ENCODE assay signal across 15 cellular contexts in genomic region chr6:20572940-20573339, GRCh38. TPM values are rescaled to one million over a fixed set of nuclear protein-coding genes. Genes with fewer than 3 reads are reported as not detected.
DNase-seq lines count a peak whose midpoint lies in the region; ATAC-seq, FAIRE-seq and TF ChIP-seq lines count a peak whose summit lies in the region.
"Had no signal": no experiment of that assay in that cellular context is flagged by ENCODE, and none has a peak within 500 bp of the region (broad histone marks: within the 10 kb centered on the region; RNA-seq: fewer than 3 reads in every experiment).

No MANE protein-coding gene starts in this region.

- no peak overlapping the region for H2BK120ac ChIP-seq in H1 (replicated peaks; ENCODE audit: low read depth, low read length)

- no peak overlapping the region for H3K23ac ChIP-seq in H1 (ENCODE audit: insufficient read length)

- no peaks in the 10 kb centered on the region for H3K9me3 ChIP-seq in H1 (ENCODE audit: insufficient read depth in 2 of 2, low read depth in 1 of 2, low read length in 1 of 2)
- H3K9me3 ChIP-seq: heart right ventricle, tibial nerve had no signal

- H3K18ac ChIP-seq in H1 (ENCODE audit: extremely low read depth, low read length): no peak overlapping the region

- WGBS in H1 (ENCODE audit: extremely low coverage in 1 of 2, insufficient coverage in 1 of 2, insufficient read length in 1 of 2, insufficient replicate concordance in 2 of 2, low coverage in 1 of 2, low lambda C conversion rate in 2 of 2, missing lambda C conversion rate in 1 of 2), 2 experiments: 88% methylated on average over 1 of the region's 1 CpG; no CpG with 5 or more reads in 1 of the 2 experiments

- no peaks in the 10 kb centered on the region for H3K27me3 Mint-ChIP-seq in stimulated activated memory B cell treated with anti-CD40 and anti-IgM and Interleukin-4, amounts not matched to agents 10 μg/mL and 1 μg/mL and 100 μg/mL, for 72 hours
- H3K27me3 Mint-ChIP-seq: activated B cell treated with CpG ODN at 0.5 μM for 24 hours had no signal

- H2BK5ac ChIP-seq in H1 (ENCODE audit: low read depth, low read length): no peak overlapping the region

- no peaks in the 10 kb centered on the region for H3K23me2 ChIP-seq in H1 (ENCODE audit: low read depth, low read length)

- FAIRE-seq in H1 (lab: Jason Lieb, UNC): no peak

- H3K36me3 Mint-ChIP-seq in stimulated activated memory B cell treated with anti-CD40 and anti-IgM and Interleukin-4, amounts not matched to agents 10 μg/mL and 1 μg/mL and 100 μg/mL, for 72 hours: peaks cover 16% of the 10 kb centered on the region

- no peak for ATAC-seq in stimulated activated memory B cell treated with anti-CD40 and anti-IgM and Interleukin-4, amounts not matched to agents 10 μg/mL and 1 μg/mL and 100 μg/mL, for 72 hours

- no peak overlapping the region for H4K91ac ChIP-seq in H1 (replicated peaks; ENCODE audit: insufficient read length, low read length)

- H3K4me3 Mint-ChIP-seq in stimulated activated memory B cell treated with anti-CD40 and anti-IgM and Interleukin-4, amounts not matched to agents 10 μg/mL and 1 μg/mL and 100 μg/mL, for 72 hours: no peak overlapping the region
- H3K4me3 Mint-ChIP-seq: activated B cell treated with CpG ODN at 0.5 μM for 24 hours; activated T-helper 1 cell treated with anti-CD3 and anti-CD28 coated beads, Interleukin-12 subunit alpha, Interleukin-12 subunit beta, Interleukin-2, Interleukin-4 antibody, amounts not matched to agents 30 ng/mL and 10 ng/mL and 1 ng/mL, durations not matched to agents 14 hours and 24 hours and 36 hours had no signal

- TF ChIP-seq CTCF in H1 (IDR thresholded peaks at IDR 0.05; ENCODE audit: control extremely low read depth in 1 of 3, insufficient read depth in 1 of 3, low read depth in 1 of 3, low read length in 3 of 3): no peak

- no peak overlapping the region for H4K8ac ChIP-seq in H1 (ENCODE audit: extremely low read depth, insufficient read depth, low read length)

- H3K56ac ChIP-seq in H1 (replicated peaks; ENCODE audit: insufficient read length, low read depth, low read length): no peak overlapping the region

- H3K9me3 Mint-ChIP-seq in stimulated activated memory B cell treated with anti-CD40 and anti-IgM and Interleukin-4, amounts not matched to agents 10 μg/mL and 1 μg/mL and 100 μg/mL, for 72 hours: no peaks in the 10 kb centered on the region
- H3K9me3 Mint-ChIP-seq: activated B cell treated with CpG ODN at 0.5 μM for 24 hours; activated T-helper 1 cell treated with anti-CD3 and anti-CD28 coated beads, Interleukin-12 subunit alpha, Interleukin-12 subunit beta, Interleukin-2, Interleukin-4 antibody, amounts not matched to agents 30 ng/mL and 10 ng/mL and 1 ng/mL, durations not matched to agents 14 hours and 24 hours and 36 hours had no signal

- H2BK20ac ChIP-seq in H1 (ENCODE audit: low read length): no peak overlapping the region

- no peak overlapping the region for H3K4me2 ChIP-seq in H1 (ENCODE audit: insufficient read depth in 1 of 2, low read depth in 2 of 2, low read length in 2 of 2)

- no peaks in the 10 kb centered on the region for H3K79me1 ChIP-seq in H1 (ENCODE audit: low read depth, low read length)

- no peak for TF ChIP-seq RAD21 in H1 (IDR thresholded peaks at IDR 0.05 in 1 of 2, conservative IDR thresholded peaks at IDR 0.05 in 1 of 2; ENCODE audit: low read depth in 2 of 2, low read length in 2 of 2)

- H3K4ac ChIP-seq in H1 (replicated peaks; ENCODE audit: insufficient read length, low read depth, low read length): no peak overlapping the region

- no peak overlapping the region for H3K9ac ChIP-seq in H1 (replicated peaks in 1 of 4; ENCODE audit: extremely low read depth in 1 of 4, low read depth in 3 of 4, low read length in 3 of 4)

- no peaks in the 10 kb centered on the region for H3K4me1 Mint-ChIP-seq in stimulated activated memory B cell treated with anti-CD40 and anti-IgM and Interleukin-4, amounts not matched to agents 10 μg/mL and 1 μg/mL and 100 μg/mL, for 72 hours
- H3K4me1 Mint-ChIP-seq: activated B cell treated with CpG ODN at 0.5 μM for 24 hours had no signal

- CTCF ChIA-PET in H1 (lab: Charles Lee; ENCODE audit: partially characterized antibody): interaction anchor here (0.6 to 1.9 kb wide), 6 partner anchors 9 to 1015 kb away, joined by 3 to 9 read pairs (median 4); no protein-coding TSS in a partner anchor

- H3K79me2 ChIP-seq in H1 (ENCODE audit: control insufficient read depth in 1 of 2, insufficient read depth in 2 of 2, low read length in 2 of 2): no peaks in the 10 kb centered on the region; a peak in 1 of 4 replicates

- H3K27me3 ChIP-seq in H1 (replicated peaks in 1 of 4; ENCODE audit: control insufficient read depth in 3 of 4, extremely low read depth in 1 of 4, insufficient read depth in 3 of 4, low read length in 3 of 4): no peaks in the 10 kb centered on the region
- H3K27me3 ChIP-seq: heart right ventricle, tibial nerve had no signal

- no peak overlapping the region for H3K14ac ChIP-seq in H1 (ENCODE audit: insufficient read length)

- H2AK5ac ChIP-seq in H1 (ENCODE audit: low read depth, low read length): no peak overlapping the region

- H2BK12ac ChIP-seq in H1 (ENCODE audit: low read depth, low read length): no peak overlapping the region

- H4K20me1 ChIP-seq in H1 (replicated peaks in 1 of 2; ENCODE audit: control insufficient read depth in 1 of 2, insufficient read depth in 2 of 2, low read length in 2 of 2): no peaks in the 10 kb centered on the region

- no peaks in the 10 kb centered on the region for H3K36me3 ChIP-seq in H1 (ENCODE audit: control insufficient read depth in 2 of 4, insufficient read depth in 4 of 4, low read length in 3 of 4)

- H2AFZ ChIP-seq in H1 (ENCODE audit: low read length): no peak overlapping the region

- no peak overlapping the region for H3K4me3 ChIP-seq in H1 (ENCODE audit: extremely low read depth in 1 of 4, insufficient read depth in 2 of 4, low read depth in 3 of 4, low read length in 4 of 4)
- H3K4me3 ChIP-seq: heart right ventricle, tibial nerve had no signal

- H3K27ac ChIP-seq in H1 (ENCODE audit: low read depth, low read length): no peak overlapping the region
- H3K27ac ChIP-seq: 22Rv1, tibial nerve had no signal

- H3K4me1 ChIP-seq in H1 (replicated peaks in 1 of 4; ENCODE audit: control insufficient read depth in 3 of 4, insufficient read depth in 4 of 4, low read length in 3 of 4): peaks cover 0 to 7% (median 1%) of the 10 kb centered on the region in 4 experiments; a peak in 1 of 7 replicates

- no peak overlapping the region for H4K5ac ChIP-seq in H1 (ENCODE audit: insufficient read length, low read depth, low read length)

- DNase-seq in NCI-H2029 (lab: John Stamatoyannopoulos, UW): peak; percentile 23
- DNase-seq in NCI-H2029 treated with DMSO at 0.1 percent for 48 hours (lab: John Stamatoyannopoulos, UW): no peak
- peak; percentile 37 for DNase-seq in NCI-H226
- no peak for DNase-seq in H1 (ENCODE audit: low read depth in 1 of 2, low spot score in 2 of 2)
- DNase-seq in pulmonary artery endothelial cell (ENCODE audit: low read depth, low spot score): peak; percentile 50
- no peak for DNase-seq in activated naive CD4-positive, alpha-beta T cell (lab: John Stamatoyannopoulos, UW)
- no peak for DNase-seq in 8988T
- DNase-seq: activated B cell treated with CpG ODN at 0.5 μM for 24 hours, NCI-H1417 treated with DMSO at 0.1 percent for 48 hours, retina had no signal

- no peak for TF ChIP-seq EP300 in H1 (IDR thresholded peaks at IDR 0.05; ENCODE audit: borderline replicate concordance in 1 of 2, low read depth in 2 of 2, low read length in 2 of 2)

- TF ChIP-seq POLR2A in H1 (IDR thresholded peaks at IDR 0.05; ENCODE audit: control extremely low read depth in 1 of 2, low read depth in 2 of 2, low read length in 2 of 2): no peak

- no peak overlapping the region for H3K27ac Mint-ChIP-seq in stimulated activated memory B cell treated with anti-CD40 and anti-IgM and Interleukin-4, amounts not matched to agents 10 μg/mL and 1 μg/mL and 100 μg/mL, for 72 hours
- H3K27ac Mint-ChIP-seq: activated B cell treated with CpG ODN at 0.5 μM for 24 hours; activated T-helper 1 cell treated with anti-CD3 and anti-CD28 coated beads, Interleukin-12 subunit alpha, Interleukin-12 subunit beta, Interleukin-2, Interleukin-4 antibody, amounts not matched to agents 30 ng/mL and 10 ng/mL and 1 ng/mL, durations not matched to agents 14 hours and 24 hours and 36 hours had no signal

- POLR2A ChIA-PET in H1 (lab: Charles Lee; ENCODE audit: partially characterized antibody): no interaction called here

- H2BK15ac ChIP-seq in H1 (ENCODE audit: low read length): no peak overlapping the region

TF ChIP-seq in H1, 55 proteins besides CTCF, POLR2A, EP300 and RAD21:
- TF ChIP-seq CEBPB (IDR thresholded peaks at IDR 0.05; ENCODE audit: low read depth, low read length) (peak; percentile 99), TAF7 (optimal IDR thresholded peaks at IDR 0.05; ENCODE audit: borderline replicate concordance, low read depth, low read length) (no peak)

RNA-seq across cellular contexts. Expression of gene CDKAL1, which starts 38.7 kb away (rescaled TPM):
- 22.7 and 24.6 TPM in 2 replicates for total RNA-seq in H1 (2021; fragmentation: NEBNext Ultra II Directional; extraction: Animal tissue kit (Norgen Biotek cat#: 25700))
- polyA plus RNA-seq in H1 (2011; rRNA removed): 6.1 and 8.4 TPM in 2 replicates
- polyA plus RNA-seq in H1 (2011; cell fraction: cytosol; rRNA removed): 8.2 TPM
- 3.6 TPM for polyA plus RNA-seq in H1 (2011; cell fraction: nucleus; rRNA removed)
- 8.1 to 12.6 TPM (median 9.7 TPM) in 4 replicates for polyA plus RNA-seq in H1 (2012, experiment 1 of 2)
- polyA plus RNA-seq in H1 (2012, experiment 2 of 2): 2.0 TPM
- 10.5 TPM for polyA plus RNA-seq in H1 (2013, experiment 1 of 2)
- polyA plus RNA-seq in H1 (2013, experiment 2 of 2): 10.0 TPM
- polyA minus RNA-seq in H1 (2011; rRNA and poly(A)+ RNA removed): 17.8 and 21.7 TPM in 2 replicates
- 16.1 TPM for polyA minus RNA-seq in H1 (2011; cell fraction: cytosol; rRNA and poly(A)+ RNA removed)
- 21.9 TPM for polyA minus RNA-seq in H1 (2011; cell fraction: nucleus; rRNA and poly(A)+ RNA removed)
- 21.8 and 25.6 TPM in 2 replicates for total RNA-seq in pulmonary artery endothelial cell

Comparison
In these comparisons a context has a peak if more than half of its experiments do, and no peak if none do; other contexts are left out.
1. DNase-seq: peak in NCI-H2029 (single experiment), NCI-H226 (single experiment) and pulmonary artery endothelial cell (single experiment); none in NCI-H2029 treated with DMSO at 0.1 percent for 48 hours (single experiment), H1 (0 of 2), activated naive CD4-positive, alpha-beta T cell (0 of 4) and 8988T (single experiment).